Comparison of ENCODE assay signal across 1 cellular context in genomic region chr10:4804505-4804904, GRCh38.
TF ChIP-seq lines count a peak whose summit lies in the region.

No MANE protein-coding gene starts in this region.

TF ChIP-seq in endothelial cell of umbilical vein, 7 proteins besides CTCF, POLR2A, EP300 and RAD21:
- no peak for TF ChIP-seq MAX (IDR thresholded peaks at IDR 0.05; ENCODE audit: insufficient read depth, insufficient read length)
- TF ChIP-seq GATA2 (IDR thresholded peaks at IDR 0.05; ENCODE audit: insufficient read depth, insufficient read length, low read depth, low read length) = peak; percentile 39
- TF ChIP-seq POLR2AphosphoS5 (IDR thresholded peaks at IDR 0.05; ENCODE audit: insufficient read depth, low read depth, low read length) = peak; percentile 26
- peak; percentile 42 for TF ChIP-seq FOS (IDR thresholded peaks at IDR 0.05; ENCODE audit: borderline replicate concordance, insufficient read depth, low read length)
TF ChIP-seq in endothelial cell of umbilical vein: peak in this region for 3.
